In genomic region chr18:50179465-50179864, GRCh38 we compare ENCODE assay signal across 33 cellular contexts. TPM values are rescaled to one million over a fixed set of nuclear protein-coding genes. Genes with fewer than 3 reads are reported as not detected.
"Had no signal": no experiment of that assay in that cellular context is flagged by ENCODE, and none has a peak within 500 bp of the region (broad histone marks: within the 10 kb centered on the region; RNA-seq: fewer than 3 reads in every experiment).

No MANE protein-coding gene starts in this region.

- H3K4me3 ChIP-seq: ascending aorta, cardiac muscle cell had no signal

- H3K36me3 Mint-ChIP-seq: activated CD4-positive, alpha-beta memory T cell treated with anti-CD3 and anti-CD28 coated beads for 36 hours; activated naive CD4-positive, alpha-beta T cell treated with anti-CD3 and anti-CD28 coated beads, Interleukin-2, amount 10 ng/mL, durations not matched to agents 7 days and 5 days; activated naive CD4-positive, alpha-beta T cell treated with anti-CD3 and anti-CD28 coated beads, Interleukin-2, amount 50 U/mL, for 24 hours; activated naive CD8-positive, alpha-beta T cell; activated naive CD8-positive, alpha-beta T cell treated with anti-CD3 and anti-CD28 coated beads, Interleukin-2, amount 10 ng/mL, durations not matched to agents 7 days and 5 days; brain; T-cell had no signal

- H3K27ac Mint-ChIP-seq: activated B cell treated with CpG ODN at 0.5 μM for 24 hours; activated CD4-positive, alpha-beta memory T cell treated with anti-CD3 and anti-CD28 coated beads for 36 hours; activated CD4-positive, alpha-beta T cell treated with anti-CD3 and anti-CD28 coated beads, Interleukin-2, amount 10 ng/mL, durations not matched to agents 24 days and 14 days; activated CD8-positive, alpha-beta T cell treated with anti-CD3 and anti-CD28 coated beads for 36 hours; activated naive CD4-positive, alpha-beta T cell treated with anti-CD3 and anti-CD28 coated beads, Interleukin-2, amount 10 ng/mL, durations not matched to agents 7 days and 5 days; activated naive CD4-positive, alpha-beta T cell treated with anti-CD3 and anti-CD28 coated beads, Interleukin-2, amount 50 U/mL, for 24 hours; activated naive CD8-positive, alpha-beta T cell; activated naive CD8-positive, alpha-beta T cell treated with anti-CD3 and anti-CD28 coated beads, Interleukin-2, amount 10 ng/mL, durations not matched to agents 7 days and 5 days; activated naive CD8-positive, alpha-beta T cell treated with anti-CD3 and anti-CD28 coated beads, Interleukin-2, amount 50 U/mL, for 24 hours; activated T-helper 2 cell treated with anti-CD3 and anti-CD28 coated beads, Interferon-gamma antibody, Interleukin-2, Interleukin-4, amounts not matched to agents 10 μg/mL and 5 μg/mL and 100 μg/mL, durations not matched to agents 14 hours and 24 hours and 36 hours; T-cell; T-helper 17 cell had no signal

- DNase-seq: activated B cell treated with CpG ODN at 0.5 μM for 24 hours; activated CD4-positive, alpha-beta memory T cell treated with anti-CD3 and anti-CD28 coated beads for 36 hours; activated CD4-positive, alpha-beta T cell treated with anti-CD3 and anti-CD28 coated beads for 4 hours; activated CD4-positive, alpha-beta T cell treated with anti-CD3 and anti-CD28 coated beads, Interleukin-2, amount 10 ng/mL, durations not matched to agents 24 days and 14 days; activated CD4-positive, alpha-beta T cell treated with anti-CD3 and anti-CD28 coated beads, Interleukin-2, amount 50 U/mL, for 1 hour; activated CD4-positive, alpha-beta T cell treated with anti-CD3 and anti-CD28 coated beads, Interleukin-2, amount 50 U/mL, for 4 hours; activated CD4-positive, CD25-positive, alpha-beta regulatory T cell treated with anti-CD3 and anti-CD28 coated beads, Interleukin-2, amount 50 U/mL, for 72 hours; activated CD8-positive, alpha-beta memory T cell treated with anti-CD3 and anti-CD28 coated beads, Interleukin-2, amount 50 U/mL, for 4 hours; activated CD8-positive, alpha-beta T cell treated with anti-CD3 and anti-CD28 coated beads for 36 hours; activated effector memory CD4-positive, alpha-beta T cell treated with Interleukin-2 at 50 U/mL for 16 hours; activated gamma-delta T cell; activated naive CD4-positive, alpha-beta T cell treated with anti-CD3 and anti-CD28 coated beads, Interleukin-2, amount 10 ng/mL, durations not matched to agents 7 days and 5 days; activated naive CD4-positive, alpha-beta T cell treated with Interleukin-2 at 50 U/mL for 16 hours; activated naive CD8-positive, alpha-beta T cell treated with anti-CD3 and anti-CD28 coated beads, Interleukin-2, amount 10 ng/mL, durations not matched to agents 7 days and 5 days; activated naive CD8-positive, alpha-beta T cell treated with anti-CD3 and anti-CD28 coated beads, Interleukin-2, amount 50 U/mL, for 24 hours; activated T-cell treated with anti-CD3 and anti-CD28 coated beads for 4 hours; activated T-cell treated with anti-CD3 and anti-CD28 coated beads, Interleukin-2, amount 50 U/mL, for 1 hour; activated T-cell treated with anti-CD3 and anti-CD28 coated beads, Interleukin-2, amount 50 U/mL, for 48 hours; amygdala; anterior cingulate cortex; T-cell; T-helper 17 cell had no signal

- FAIRE-seq: bronchial epithelial cell, TTC549 had no signal

- H3K4me3 Mint-ChIP-seq: activated B cell treated with CpG ODN at 0.5 μM for 24 hours; activated CD4-positive, alpha-beta memory T cell treated with anti-CD3 and anti-CD28 coated beads for 36 hours; activated CD4-positive, alpha-beta T cell treated with anti-CD3 and anti-CD28 coated beads, Interleukin-2, amount 10 ng/mL, durations not matched to agents 24 days and 14 days; activated CD8-positive, alpha-beta T cell treated with anti-CD3 and anti-CD28 coated beads for 36 hours; activated naive CD4-positive, alpha-beta T cell treated with anti-CD3 and anti-CD28 coated beads, Interleukin-2, amount 10 ng/mL, durations not matched to agents 7 days and 5 days; activated naive CD4-positive, alpha-beta T cell treated with anti-CD3 and anti-CD28 coated beads, Interleukin-2, amount 50 U/mL, for 24 hours; activated naive CD8-positive, alpha-beta T cell; activated naive CD8-positive, alpha-beta T cell treated with anti-CD3 and anti-CD28 coated beads, Interleukin-2, amount 10 ng/mL, durations not matched to agents 7 days and 5 days; activated naive CD8-positive, alpha-beta T cell treated with anti-CD3 and anti-CD28 coated beads, Interleukin-2, amount 50 U/mL, for 24 hours; brain; central memory CD8-positive, alpha-beta T cell; T-cell; T-helper 17 cell had no signal

- H3K9me3 Mint-ChIP-seq: activated B cell treated with CpG ODN at 0.5 μM for 24 hours; activated CD4-positive, alpha-beta memory T cell treated with anti-CD3 and anti-CD28 coated beads for 36 hours; activated CD4-positive, alpha-beta T cell treated with anti-CD3 and anti-CD28 coated beads, Interleukin-2, amount 10 ng/mL, durations not matched to agents 24 days and 14 days; activated CD8-positive, alpha-beta T cell treated with anti-CD3 and anti-CD28 coated beads for 36 hours; activated naive CD4-positive, alpha-beta T cell treated with anti-CD3 and anti-CD28 coated beads, Interleukin-2, amount 10 ng/mL, durations not matched to agents 7 days and 5 days; activated naive CD4-positive, alpha-beta T cell treated with anti-CD3 and anti-CD28 coated beads, Interleukin-2, amount 50 U/mL, for 24 hours; activated naive CD8-positive, alpha-beta T cell treated with anti-CD3 and anti-CD28 coated beads, Interleukin-2, amount 10 ng/mL, durations not matched to agents 7 days and 5 days; activated naive CD8-positive, alpha-beta T cell treated with anti-CD3 and anti-CD28 coated beads, Interleukin-2, amount 50 U/mL, for 24 hours; activated T-helper 2 cell treated with anti-CD3 and anti-CD28 coated beads, Interferon-gamma antibody, Interleukin-2, Interleukin-4, amounts not matched to agents 10 μg/mL and 5 μg/mL and 100 μg/mL, durations not matched to agents 14 hours and 24 hours and 36 hours; brain; central memory CD8-positive, alpha-beta T cell; T-cell had no signal

- H3K4me1 Mint-ChIP-seq: activated B cell treated with CpG ODN at 0.5 μM for 24 hours; activated naive CD4-positive, alpha-beta T cell treated with anti-CD3 and anti-CD28 coated beads, Interleukin-2, amount 10 ng/mL, durations not matched to agents 7 days and 5 days; activated naive CD4-positive, alpha-beta T cell treated with anti-CD3 and anti-CD28 coated beads, Interleukin-2, amount 50 U/mL, for 24 hours; activated naive CD8-positive, alpha-beta T cell treated with anti-CD3 and anti-CD28 coated beads, Interleukin-2, amount 10 ng/mL, durations not matched to agents 7 days and 5 days; activated naive CD8-positive, alpha-beta T cell treated with anti-CD3 and anti-CD28 coated beads, Interleukin-2, amount 50 U/mL, for 24 hours; central memory CD8-positive, alpha-beta T cell; T-cell had no signal

- H3K36me3 ChIP-seq: ascending aorta, cardiac muscle cell had no signal

- H3K27me3 ChIP-seq: ascending aorta had no signal

- H3K9me3 ChIP-seq: ascending aorta had no signal

- H3K4me1 ChIP-seq: ascending aorta had no signal

- H3K27ac ChIP-seq: ascending aorta, cardiac muscle cell, VCaP had no signal

- ATAC-seq: activated CD8-positive, alpha-beta T cell treated with anti-CD3 and anti-CD28 coated beads for 36 hours; activated naive CD8-positive, alpha-beta T cell treated with anti-CD3 and anti-CD28 coated beads, Interleukin-2, amount 50 U/mL, for 24 hours; T-cell; T-helper 17 cell had no signal

RNA-seq across cellular contexts. Expression of gene MYO5B, which starts 15.5 kb away (rescaled TPM):
- total RNA-seq: activated CD8-positive, alpha-beta memory T cell treated with anti-CD3 and anti-CD28 coated beads for 36 hours; activated naive CD8-positive, alpha-beta T cell treated with anti-CD3 and anti-CD28 coated beads, Interleukin-2, amount 10 ng/mL, durations not matched to agents 7 days and 5 days; activated T-helper 2 cell treated with anti-CD3 and anti-CD28 coated beads, Interferon-gamma antibody, Interleukin-2, Interleukin-4, amounts not matched to agents 10 μg/mL and 5 μg/mL and 100 μg/mL, durations not matched to agents 14 hours and 24 hours and 36 hours had no signal
